10 cellular contexts compared by ENCODE assay signal in the genomic region with DNA sequence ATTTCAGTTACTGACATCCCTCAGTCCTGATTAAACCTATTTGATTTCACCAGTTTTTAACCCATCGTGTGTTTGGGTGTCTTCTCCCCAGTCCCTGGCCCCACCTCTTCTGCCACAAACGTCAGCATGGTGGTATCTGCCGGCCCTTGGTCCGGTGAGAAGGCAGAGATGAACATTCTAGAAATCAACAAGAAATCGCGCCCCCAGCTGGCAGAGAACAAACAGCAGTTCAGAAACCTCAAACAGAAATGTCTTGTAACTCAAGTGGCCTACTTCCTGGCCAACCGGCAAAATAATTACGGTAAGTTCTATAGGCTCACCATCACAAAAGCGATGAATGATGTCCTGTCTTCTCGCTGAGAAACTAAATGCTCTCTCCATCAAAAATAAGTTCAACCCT. TPM values are rescaled to one million over a fixed set of nuclear protein-coding genes. Genes with fewer than 3 reads are reported as not detected.
A peak's percentile ranks its signal among the peaks of the same experiment; 100 is the strongest.
DNase-seq lines count a peak whose midpoint lies in the region; ATAC-seq and TF ChIP-seq lines count a peak whose summit lies in the region.
"Had no signal": no experiment of that assay in that cellular context is flagged by ENCODE, and none has a peak within 500 bp of the region (broad histone marks: within the 10 kb centered on the region; RNA-seq: fewer than 3 reads in every experiment).

No MANE protein-coding gene starts in this region.

- H2AFZ ChIP-seq in mammary epithelial cell (ENCODE audit: low read depth, low read length): no peak overlapping the region
- H2AFZ ChIP-seq in OCI-LY7 (ENCODE audit: low read length): no peak overlapping the region

- H3K4me1 ChIP-seq in mammary epithelial cell (ENCODE audit: insufficient read depth, low read length): peaks cover 10% of the 10 kb centered on the region
- no peaks in the 10 kb centered on the region for H3K4me1 ChIP-seq in OCI-LY7 (ENCODE audit: insufficient read depth, low read length, poor library complexity, severe bottlenecking)
- H3K4me1 ChIP-seq in tibial artery: no peaks in the 10 kb centered on the region

- H3K4me2 ChIP-seq in mammary epithelial cell (ENCODE audit: insufficient read depth, low read depth, low read length): no peak overlapping the region
- H3K4me2 ChIP-seq in OCI-LY7 (ENCODE audit: low read length): no peak overlapping the region

- ATAC-seq in GM19452 (IDR thresholded peaks at IDR 0.05; ENCODE audit: unreplicated experiment) (no peak), HG02571 (IDR thresholded peaks at IDR 0.05; ENCODE audit: unreplicated experiment) (no peak)

- H3K4me1 Mint-ChIP-seq in MCF 10A (ENCODE audit: insufficient read depth, unreplicated experiment): no peaks in the 10 kb centered on the region

- no peaks in the 10 kb centered on the region for H3K9me3 Mint-ChIP-seq in MCF 10A (ENCODE audit: unreplicated experiment)

- no peak overlapping the region for H3K4me3 Mint-ChIP-seq in MCF 10A (ENCODE audit: unreplicated experiment)

- TF ChIP-seq CTCF in mammary epithelial cell (conservative IDR thresholded peaks at IDR 0.05 in 1 of 2, IDR thresholded peaks at IDR 0.05 in 1 of 2; ENCODE audit: extremely low read depth in 1 of 2, insufficient read depth in 1 of 2, low read depth in 1 of 2, low read length in 2 of 2) (peak; percentile 15 to 23), MCF 10A (IDR thresholded peaks at IDR 0.05; ENCODE audit: unreplicated experiment) (no peak), OCI-LY7 (conservative IDR thresholded peaks at IDR 0.05; ENCODE audit: low read length) (peak; percentile 71), tibial artery (IDR thresholded peaks at IDR 0.05) (no peak)

- H3K4me3 ChIP-seq in mammary epithelial cell (replicated peaks in 1 of 3; ENCODE audit: insufficient read depth in 1 of 3, low read depth in 2 of 3, low read length in 3 of 3) (no peak overlapping the region), OCI-LY7 (ENCODE audit: low read depth, low read length, poor library complexity, severe bottlenecking) (no peak overlapping the region), tibial artery (no peak overlapping the region)

- no TSS peak for BruUV-seq in mammary epithelial cell (replicated peaks; lab: Mats Ljungman, UMichigan)
- BruUV-seq in MCF 10A (replicated peaks; lab: Mats Ljungman, UMichigan): no TSS peak
- BruUV-seq in OCI-LY7 (replicated peaks; lab: Mats Ljungman, UMichigan): no TSS peak

- H3K36me3 ChIP-seq in mammary epithelial cell (ENCODE audit: insufficient read depth, low read length) (no peaks in the 10 kb centered on the region), OCI-LY7 (ENCODE audit: insufficient read depth, low read length) (no peaks in the 10 kb centered on the region), tibial artery (peaks cover 0 to 22% (median 6%) of the 10 kb centered on the region in 3 donors)

- H3K79me2 ChIP-seq in mammary epithelial cell (ENCODE audit: insufficient read depth, low read length): no peaks in the 10 kb centered on the region
- no peaks in the 10 kb centered on the region for H3K79me2 ChIP-seq in OCI-LY7 (ENCODE audit: insufficient read depth, low read depth, low read length)

- H3K27me3 ChIP-seq in mammary epithelial cell (ENCODE audit: insufficient read depth, low read length): no peaks in the 10 kb centered on the region
- H3K27me3 ChIP-seq in tibial artery: no peaks in the 10 kb centered on the region

- no peak overlapping the region for H3K9ac ChIP-seq in mammary epithelial cell (ENCODE audit: insufficient read depth, low read length)

- no peaks in the 10 kb centered on the region for H3K27me3 Mint-ChIP-seq in MCF 10A (ENCODE audit: insufficient read depth, unreplicated experiment)

- H3K9me3 ChIP-seq in mammary epithelial cell (replicated peaks; ENCODE audit: insufficient read depth, low read length) (no peaks in the 10 kb centered on the region), OCI-LY7 (ENCODE audit: low read length) (no peaks in the 10 kb centered on the region), tibial artery (no peaks in the 10 kb centered on the region)

- CTCF ChIA-PET in mammary epithelial cell (lab: Charles Lee; ENCODE audit: low non-redundant PET) (no interaction called here), MCF 10A (lab: Yijun Ruan, JAX) (interaction anchor here (0.6 kb wide), 1 partner anchor 31 kb away, joined by 3 read pairs; no protein-coding TSS in a partner anchor), OCI-LY7 (lab: Charles Lee; ENCODE audit: unreplicated experiment) (no interaction called here)

- dilution Hi-C loops in mammary epithelial cell (cut with HindIII; ENCODE audit: low sequenced_read_pairs): no loop called here

- H4K20me1 ChIP-seq in mammary epithelial cell (ENCODE audit: insufficient read depth, low read length) (no peaks in the 10 kb centered on the region), OCI-LY7 (ENCODE audit: insufficient read depth, low read length) (no peaks in the 10 kb centered on the region)

- POLR2A ChIA-PET in MCF 10A (lab: Yijun Ruan, JAX) (no interaction called here), OCI-LY7 (lab: Charles Lee) (no interaction called here)

- H3K27ac Mint-ChIP-seq in MCF 10A (ENCODE audit: low read depth, unreplicated experiment): no peak overlapping the region

- WGBS in mammary epithelial cell (ENCODE audit: low coverage, missing lambda C conversion rate): 79% methylated on average over 10 of the region's 10 CpGs

- no peak overlapping the region for H3K27ac ChIP-seq in mammary epithelial cell (ENCODE audit: insufficient read depth, low read depth, low read length)
- no peak overlapping the region for H3K27ac ChIP-seq in OCI-LY7 (ENCODE audit: low read depth, low read length, poor library complexity, severe bottlenecking)
- H3K27ac ChIP-seq in tibial artery: no peak overlapping the region

- DNase-seq in mammary epithelial cell (no peak), MCF 10A (ENCODE audit: unreplicated experiment) (no peak), OCI-LY7 (ENCODE audit: low spot score) (peak; percentile 29), fibroblast of peridontal ligament (ENCODE audit: extremely low read depth) (peak; percentile 47), tibial artery (no peak)
- DNase-seq in stimulated activated CD8-positive, alpha-beta memory T cell treated with anti-CD3 and anti-CD28 coated beads, Interleukin-7, amount 100 ng/mL, for 48 hours (ENCODE audit: extremely low read depth in 1 of 2, low read depth in 1 of 2): peak; percentile 2 to 11
- DNase-seq: DMS79 treated with DMSO at 0.1 percent for 48 hours, NCI-H2171 treated with DMSO at 0.1 percent for 48 hours had no signal

- peaks cover 6% of the 10 kb centered on the region for H3K36me3 Mint-ChIP-seq in MCF 10A (ENCODE audit: insufficient read depth, unreplicated experiment)

- intact Hi-C loops in mammary epithelial cell (cut with micrococcal nuclease) (no loop called here), MCF 10A (cut with micrococcal nuclease) (no loop called here), OCI-LY7 (cut with micrococcal nuclease; ENCODE audit: unreplicated experiment) (no loop called here), tibial artery (cut with DNase I; ENCODE audit: low total_unique reads) (no loop called here)

- in situ Hi-C loops in mammary epithelial cell (cut with MboI; ENCODE audit: low sequenced_read_pairs in 2 of 2): no loop called here

- no peaks in the 10 kb centered on the region for H3K9me2 ChIP-seq in OCI-LY7 (ENCODE audit: insufficient read depth, low read length)

RNA-seq across cellular contexts. Expression of a gene that starts 28.7 kb away (rescaled TPM):
- 10 to 100 TPM; 12.8 to 14.6 TPM for total RNA-seq in mammary epithelial cell
- 5.4 TPM for polyA plus RNA-seq in mammary epithelial cell
- polyA minus RNA-seq in mammary epithelial cell: 10.1 TPM
- total RNA-seq in MCF 10A (2022): 5.5 and 6.5 TPM in 2 replicates
- total RNA-seq in OCI-LY7 (2014; rRNA removed; shearing (Covaris generic)): not detected in 2 replicates
- total RNA-seq in OCI-LY7 (2022): 0.89 and 1.0 TPM in 2 replicates

RNA-seq across cellular contexts. Expression of a gene that starts 40.6 kb away (rescaled TPM):
- not detected for total RNA-seq in mammary epithelial cell
- polyA plus RNA-seq in mammary epithelial cell: 0.09 TPM
- polyA minus RNA-seq in mammary epithelial cell: not detected
- not detected in 2 replicates for total RNA-seq in MCF 10A (2022)
- total RNA-seq in OCI-LY7 (2014; rRNA removed; shearing (Covaris generic)): not detected in 2 replicates
- total RNA-seq in OCI-LY7 (2022): not detected in 2 replicates

Comparison
In these comparisons a context has a peak if more than half of its experiments do, and no peak if none do; other contexts are left out.
1. CTCF ChIP-seq: peak in mammary epithelial cell (2 of 2) and OCI-LY7 (single experiment); none in MCF 10A (single experiment) and tibial artery (0 of 2).
2. DNase-seq: peak in OCI-LY7 (single experiment), fibroblast of peridontal ligament (single experiment) and stimulated activated CD8-positive, alpha-beta memory T cell treated with anti-CD3 and anti-CD28 coated beads, Interleukin-7, amount 100 ng/mL, for 48 hours (2 of 2); none in mammary epithelial cell (single experiment), MCF 10A (single experiment) and tibial artery (0 of 2).